In the genomic region with DNA sequence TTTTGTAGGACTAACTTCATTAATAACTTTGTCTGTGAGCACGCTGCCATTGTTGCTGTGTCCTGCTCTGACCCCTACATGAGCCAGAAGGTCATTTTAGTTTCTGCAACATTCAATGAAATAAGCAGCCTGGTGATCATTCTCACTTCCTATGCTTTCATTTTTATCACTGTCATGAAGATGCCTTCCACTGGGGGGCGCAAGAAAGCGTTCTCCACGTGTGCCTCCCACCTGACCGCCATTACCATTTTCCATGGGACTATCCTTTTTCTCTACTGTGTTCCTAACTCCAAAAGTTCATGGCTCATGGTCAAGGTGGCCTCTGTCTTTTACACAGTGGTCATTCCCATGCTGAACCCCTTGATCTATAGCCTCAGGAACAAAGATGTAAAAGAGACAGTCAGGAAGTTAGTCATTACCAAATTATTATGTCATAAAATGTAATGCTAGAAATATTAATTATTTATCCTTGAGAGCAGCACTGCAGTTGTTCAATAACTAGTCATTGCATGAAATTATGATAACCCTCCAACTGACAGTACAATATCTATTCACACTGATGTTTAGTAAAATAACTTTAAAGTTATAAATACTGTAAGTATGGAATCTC, we compare ENCODE assay signal across 1 cellular context.
A peak's percentile ranks its signal among the peaks of the same experiment; 100 is the strongest.
TF ChIP-seq lines count a peak whose summit lies in the region.

No MANE protein-coding gene starts in this region.

TF ChIP-seq in GM12878, 131 proteins besides CTCF, POLR2A, EP300 and RAD21:
- TF ChIP-seq YBX1 (IDR thresholded peaks at IDR 0.05) (no peak), RAD51 (IDR thresholded peaks at IDR 0.05) (peak; percentile 26; the same call in 1 of the 2 replicates)
- TF ChIP-seq, protein P1, sequence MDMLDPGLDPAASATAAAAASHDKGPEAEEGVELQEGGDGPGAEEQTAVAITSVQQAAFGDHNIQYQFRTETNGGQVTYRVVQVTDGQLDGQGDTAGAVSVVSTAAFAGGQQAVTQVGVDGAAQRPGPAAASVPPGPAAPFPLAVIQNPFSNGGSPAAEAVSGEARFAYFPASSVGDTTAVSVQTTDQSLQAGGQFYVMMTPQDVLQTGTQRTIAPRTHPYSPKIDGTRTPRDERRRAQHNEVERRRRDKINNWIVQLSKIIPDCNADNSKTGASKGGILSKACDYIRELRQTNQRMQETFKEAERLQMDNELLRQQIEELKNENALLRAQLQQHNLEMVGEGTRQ (IDR thresholded peaks at IDR 0.05; ENCODE audit: borderline replicate concordance, low read depth, low read length): no peak
